ENCODE assay signal across 32 cellular contexts in genomic region chr12:118655588-118655987, GRCh38.
"Had no signal": no experiment of that assay in that cellular context is flagged by ENCODE, and none has a peak within 500 bp of the region (broad histone marks: within the 10 kb centered on the region; RNA-seq: fewer than 3 reads in every experiment).

No MANE protein-coding gene starts in this region.

- H3K36me3 ChIP-seq: neutrophil, ovary, spleen, suprapubic skin, tibial artery, transverse colon, upper lobe of right lung, uterus had no signal

- H3K27me3 Mint-ChIP-seq: natural killer cell treated with Interleukin-12 subunit alpha and Interleukin-12 subunit beta and Interleukin-15 and Interleukin-18, amount 100 ng/mL, for 72 hours; stimulated activated memory B cell treated with anti-CD40 and anti-IgM and Interleukin-4, amounts not matched to agents 10 μg/mL and 1 μg/mL and 100 μg/mL, for 72 hours; stimulated activated naive CD8-positive, alpha-beta T cell treated with anti-CD3 and anti-CD28 coated beads, Interleukin-15, amount 100 ng/mL, for 72 hours had no signal

- H3K4me3 Mint-ChIP-seq: naive thymus-derived CD8-positive, alpha-beta T cell; natural killer cell treated with Interleukin-12 subunit alpha and Interleukin-12 subunit beta and Interleukin-15 and Interleukin-18, amount 100 ng/mL, for 72 hours; nephron progenitor cell; neural crest cell; stimulated activated memory B cell treated with anti-CD40 and anti-IgM and Interleukin-4, amounts not matched to agents 10 μg/mL and 1 μg/mL and 100 μg/mL, for 72 hours; stimulated activated naive CD8-positive, alpha-beta T cell treated with anti-CD3 and anti-CD28 coated beads, Interleukin-15, amount 100 ng/mL, for 72 hours; type B pancreatic cell had no signal

- DNase-seq: naive thymus-derived CD8-positive, alpha-beta T cell; nephron progenitor cell; occipital lobe; ovary; posterior cingulate gyrus; psoas muscle; right cardiac atrium; spleen; stimulated activated CD4-positive, alpha-beta T cell treated with anti-CD3 and anti-CD28 coated beads, Interleukin-12 subunit alpha, Interleukin-12 subunit beta, amount 100 ng/mL, for 4 hours; stimulated activated CD4-positive, alpha-beta T cell treated with anti-CD3 and anti-CD28 coated beads, Interleukin-1b, Interleukin-23, amount 100 ng/mL, for 48 hours; stimulated activated CD4-positive, alpha-beta T cell treated with anti-CD3 and anti-CD28 coated beads, Interleukin-4, amount 100 ng/mL, for 1 hour; stimulated activated CD4-positive, alpha-beta T cell treated with anti-CD3 and anti-CD28 coated beads, Interleukin-4, amount 100 ng/mL, for 4 hours; stimulated activated CD8-positive, alpha-beta memory T cell treated with anti-CD3 and anti-CD28 coated beads, Interleukin-4, amount 100 ng/mL, for 48 hours; stimulated activated naive CD4-positive, alpha-beta T cell; stimulated activated naive CD8-positive, alpha-beta T cell treated with anti-CD3 and anti-CD28 coated beads, Interleukin-15, amount 100 ng/mL, for 72 hours; stimulated activated naive CD8-positive, alpha-beta T cell treated with anti-CD3 and anti-CD28 coated beads, Interleukin-15, Interleukin-2, amounts not matched to agents 100 U/mL and 50 U/mL, for 24 hours; substantia nigra; testis; tibial artery; transverse colon; upper lobe of right lung; uterus had no signal

- H3K36me3 Mint-ChIP-seq: naive thymus-derived CD8-positive, alpha-beta T cell; natural killer cell treated with Interleukin-12 subunit alpha and Interleukin-12 subunit beta and Interleukin-15 and Interleukin-18, amount 100 ng/mL, for 72 hours; stimulated activated memory B cell treated with anti-CD40 and anti-IgM and Interleukin-4, amounts not matched to agents 10 μg/mL and 1 μg/mL and 100 μg/mL, for 72 hours; type B pancreatic cell had no signal

- H3K27me3 ChIP-seq: neutrophil, ovary, spleen, suprapubic skin, testis, tibial artery, transverse colon, upper lobe of right lung, uterus had no signal

- H3K9ac ChIP-seq: parathyroid adenoma had no signal

- H3K27ac ChIP-seq: neutrophil, ovary, parathyroid adenoma, psoas muscle, skin epidermis, spleen, suprapubic skin, testis, tibial artery, transverse colon, upper lobe of right lung, uterus had no signal

- H3K9me3 Mint-ChIP-seq: neural crest cell; stimulated activated memory B cell treated with anti-CD40 and anti-IgM and Interleukin-4, amounts not matched to agents 10 μg/mL and 1 μg/mL and 100 μg/mL, for 72 hours; type B pancreatic cell had no signal

- ATAC-seq: naive thymus-derived CD8-positive, alpha-beta T cell; natural killer cell treated with Interleukin-12 subunit alpha and Interleukin-12 subunit beta and Interleukin-15 and Interleukin-18, amount 100 ng/mL, for 72 hours; psoas muscle; right cardiac atrium; sciatic nerve; stimulated activated memory B cell treated with anti-CD40 and anti-IgM and Interleukin-4, amounts not matched to agents 10 μg/mL and 1 μg/mL and 100 μg/mL, for 72 hours; stimulated activated naive CD8-positive, alpha-beta T cell treated with anti-CD3 and anti-CD28 coated beads, Interleukin-15, amount 100 ng/mL, for 72 hours; stimulated activated naive CD8-positive, alpha-beta T cell treated with anti-CD3 and anti-CD28 coated beads, Interleukin-15, Interleukin-2, amounts not matched to agents 100 U/mL and 50 U/mL, for 24 hours; upper lobe of right lung had no signal

- H3K4me3 ChIP-seq: ovary, psoas muscle, skin epidermis, smooth muscle cell, spleen, suprapubic skin, testis, tibial artery, transverse colon, upper lobe of right lung, uterus had no signal

- H3K4me1 Mint-ChIP-seq: naive thymus-derived CD8-positive, alpha-beta T cell; nephron progenitor cell; stimulated activated memory B cell treated with anti-CD40 and anti-IgM and Interleukin-4, amounts not matched to agents 10 μg/mL and 1 μg/mL and 100 μg/mL, for 72 hours; stimulated activated naive CD8-positive, alpha-beta T cell treated with anti-CD3 and anti-CD28 coated beads, Interleukin-15, amount 100 ng/mL, for 72 hours had no signal

- H3K9me3 ChIP-seq: neutrophil, ovary, psoas muscle, suprapubic skin, testis, tibial artery, transverse colon, upper lobe of right lung, uterus had no signal

- H3K4me1 ChIP-seq: parathyroid adenoma, psoas muscle, spleen, suprapubic skin, testis, tibial artery, transverse colon, upper lobe of right lung, uterus had no signal
